In genomic region chr6:57248311-57248895, GRCh38 we compare ENCODE assay signal across 1 cellular context.
A peak's percentile ranks its signal among the peaks of the same experiment; 100 is the strongest.
TF ChIP-seq lines count a peak whose summit lies in the region.

No MANE protein-coding gene starts in this region.

TF ChIP-seq in HepG2, 621 proteins besides CTCF, POLR2A, EP300 and RAD21:
- TF ChIP-seq GABPA (IDR thresholded peaks at IDR 0.05; ENCODE audit: low read depth, low read length): no peak
- TF ChIP-seq GABPA (CRISPR knock-in tag; IDR thresholded peaks at IDR 0.05; ENCODE audit: low read depth): peak; percentile 47; the same call in 1 of the 2 replicates
- TF ChIP-seq, protein P1, sequence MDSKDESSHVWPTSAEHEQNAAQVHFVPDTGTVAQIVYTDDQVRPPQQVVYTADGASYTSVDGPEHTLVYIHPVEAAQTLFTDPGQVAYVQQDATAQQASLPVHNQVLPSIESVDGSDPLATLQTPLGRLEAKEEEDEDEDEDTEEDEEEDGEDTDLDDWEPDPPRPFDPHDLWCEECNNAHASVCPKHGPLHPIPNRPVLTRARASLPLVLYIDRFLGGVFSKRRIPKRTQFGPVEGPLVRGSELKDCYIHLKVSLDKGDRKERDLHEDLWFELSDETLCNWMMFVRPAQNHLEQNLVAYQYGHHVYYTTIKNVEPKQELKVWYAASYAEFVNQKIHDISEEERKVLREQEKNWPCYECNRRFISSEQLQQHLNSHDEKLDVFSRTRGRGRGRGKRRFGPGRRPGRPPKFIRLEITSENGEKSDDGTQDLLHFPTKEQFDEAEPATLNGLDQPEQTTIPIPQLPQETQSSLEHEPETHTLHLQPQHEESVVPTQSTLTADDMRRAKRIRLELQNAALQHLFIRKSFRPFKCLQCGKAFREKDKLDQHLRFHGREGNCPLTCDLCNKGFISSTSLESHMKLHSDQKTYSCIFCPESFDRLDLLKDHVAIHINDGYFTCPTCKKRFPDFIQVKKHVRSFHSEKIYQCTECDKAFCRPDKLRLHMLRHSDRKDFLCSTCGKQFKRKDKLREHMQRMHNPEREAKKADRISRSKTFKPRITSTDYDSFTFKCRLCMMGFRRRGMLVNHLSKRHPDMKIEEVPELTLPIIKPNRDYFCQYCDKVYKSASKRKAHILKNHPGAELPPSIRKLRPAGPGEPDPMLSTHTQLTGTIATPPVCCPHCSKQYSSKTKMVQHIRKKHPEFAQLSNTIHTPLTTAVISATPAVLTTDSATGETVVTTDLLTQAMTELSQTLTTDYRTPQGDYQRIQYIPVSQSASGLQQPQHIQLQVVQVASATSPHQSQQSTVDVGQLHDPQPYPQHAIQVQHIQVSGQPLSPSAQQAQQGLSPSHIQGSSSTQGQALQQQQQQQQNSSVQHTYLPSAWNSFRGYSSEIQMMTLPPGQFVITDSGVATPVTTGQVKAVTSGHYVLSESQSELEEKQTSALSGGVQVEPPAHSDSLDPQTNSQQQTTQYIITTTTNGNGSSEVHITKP (CRISPR knock-in tag; IDR thresholded peaks at IDR 0.05; ENCODE audit: low read depth): peak; percentile 95
- no peak for TF ChIP-seq ZNF550 (CRISPR knock-in tag; IDR thresholded peaks at IDR 0.05; ENCODE audit: borderline replicate concordance)
- TF ChIP-seq NFYB (CRISPR knock-in tag; IDR thresholded peaks at IDR 0.05): peak; percentile 67
- TF ChIP-seq ZNF512B (CRISPR knock-in tag; IDR thresholded peaks at IDR 0.05; ENCODE audit: borderline replicate concordance): no peak
- peak; percentile 57 for TF ChIP-seq ZMYM4 (CRISPR knock-in tag; IDR thresholded peaks at IDR 0.05)
- no peak for TF ChIP-seq TRIM24 (CRISPR knock-in tag; IDR thresholded peaks at IDR 0.05)
- TF ChIP-seq GABPB1 (CRISPR knock-in tag; IDR thresholded peaks at IDR 0.05): peak; percentile 31; the same call in 1 of the 2 replicates
- TF ChIP-seq NFYC (CRISPR knock-in tag; IDR thresholded peaks at IDR 0.05): peak; percentile 58
